ENCODE assay signal across 10 cellular contexts in the genomic region with DNA sequence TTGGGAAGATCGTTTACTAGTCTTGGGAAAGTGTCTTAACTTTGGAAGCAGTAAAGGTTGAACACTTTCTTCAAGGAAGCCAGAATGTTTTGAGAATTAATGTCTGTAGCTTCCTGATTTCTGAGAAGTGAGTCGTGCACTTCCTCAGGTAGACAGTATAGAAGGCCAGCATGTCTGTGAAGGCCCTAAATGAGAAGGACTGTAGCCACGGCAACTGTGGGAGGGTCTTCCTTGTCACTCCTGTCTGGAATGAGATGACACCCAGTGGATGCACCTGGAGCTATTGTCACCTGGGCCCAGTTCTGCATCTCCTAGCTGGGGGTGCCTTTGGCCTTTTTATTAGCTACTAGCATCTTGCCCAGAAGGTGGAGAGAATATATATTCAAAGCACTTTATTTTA. TPM values are rescaled to one million over a fixed set of nuclear protein-coding genes. Genes with fewer than 3 reads are reported as not detected.
A peak's percentile ranks its signal among the peaks of the same experiment; 100 is the strongest.
DNase-seq lines count a peak whose midpoint lies in the region; ATAC-seq, FAIRE-seq and TF ChIP-seq lines count a peak whose summit lies in the region.
"Had no signal": no experiment of that assay in that cellular context is flagged by ENCODE, and none has a peak within 500 bp of the region (broad histone marks: within the 10 kb centered on the region; RNA-seq: fewer than 3 reads in every experiment).

No MANE protein-coding gene starts in this region.

- peak overlapping the region; percentile 91 for H3K27ac Mint-ChIP-seq in activated CD4-positive, alpha-beta T cell treated with anti-CD3 and anti-CD28 coated beads for 36 hours

- peaks cover 81% of the 10 kb centered on the region for H4K20me1 ChIP-seq in Loucy (ENCODE audit: insufficient read depth, low read length, poor library complexity, severe bottlenecking)
- H4K20me1 ChIP-seq in GM12878 (ENCODE audit: control insufficient read depth, insufficient read depth) = peaks cover 2% of the 10 kb centered on the region; the same call in 1 of the 2 replicates

- in situ Hi-C loops in GM12878 (cut with MboI) = loop anchor here (10.0 to 25.0 kb wide), 3 partner anchors 265 to 1273 kb away; a partner anchor contains a TSS

- 16% methylated on average over 3 of the region's 3 CpGs for WGBS in GM12878 (ENCODE audit: insufficient coverage, insufficient replicate concordance, low lambda C conversion rate, missing lambda C conversion rate)

- H2AFZ ChIP-seq in Loucy (ENCODE audit: low read length) (no peak overlapping the region), GM12878 (ENCODE audit: control insufficient read depth, low read depth, low read length) (no peak overlapping the region)

- H3K36me3 ChIP-seq in Loucy (ENCODE audit: insufficient read depth, low read length) (peaks cover 4% of the 10 kb centered on the region; the same call in 1 of the 2 replicates), GM12878 (ENCODE audit: control insufficient read depth in 2 of 2, insufficient read depth in 2 of 2, low read length in 1 of 2) (peaks cover 3 to 24% of the 10 kb centered on the region in 2 experiments), neutrophil (peaks cover 15% of the 10 kb centered on the region)

- no peaks in the 10 kb centered on the region for H3K27me3 Mint-ChIP-seq in activated CD4-positive, alpha-beta T cell treated with anti-CD3 and anti-CD28 coated beads for 36 hours

- SMC1A ChIA-PET in GM12878 (lab: Charles Lee; ENCODE audit: uncharacterized antibody, unreplicated experiment) = interaction anchor here (1.4 to 2.2 kb wide), 3 partner anchors 8 to 13 kb away, joined by 5 to 13 read pairs (median 11); a partner anchor contains a TSS

- no peak for TF ChIP-seq EP300 in GM12878 (IDR thresholded peaks at IDR 0.05; ENCODE audit: borderline replicate concordance in 1 of 2, control insufficient read depth in 1 of 2, low read depth in 2 of 2, low read length in 2 of 2)

- H3K9ac ChIP-seq in Loucy (ENCODE audit: low read depth, low read length, poor library complexity, severe bottlenecking) (peak overlapping the region; percentile 31), GM12878 (ENCODE audit: control insufficient read depth, insufficient read depth, low read length) (no peak overlapping the region)

- RAD21 ChIA-PET in GM12878 (lab: Charles Lee; ENCODE audit: unreplicated experiment) = interaction anchor here (1.6 to 2.4 kb wide), 2 partner anchors 9 kb away, joined by 5 to 9 read pairs; a partner anchor contains a TSS

- H3K9me3 ChIP-seq in Loucy (ENCODE audit: insufficient read depth, low read depth, low read length) (no peaks in the 10 kb centered on the region), GM12878 (replicated peaks; ENCODE audit: control insufficient read depth, insufficient read depth, low read length) (no peaks in the 10 kb centered on the region), neutrophil (no peaks in the 10 kb centered on the region)
- H3K9me3 ChIP-seq: left ventricle myocardium inferior had no signal

- no peak for TF ChIP-seq CTCF in Loucy (conservative IDR thresholded peaks at IDR 0.05; ENCODE audit: low read length)
- TF ChIP-seq CTCF in GM12878 (IDR thresholded peaks at IDR 0.05 in 2 of 3, conservative IDR thresholded peaks at IDR 0.05 in 1 of 3; ENCODE audit: control insufficient read depth in 2 of 3, extremely low read depth in 1 of 3, insufficient read depth in 1 of 3, low read depth in 3 of 3, low read length in 3 of 3) = no peak
- no peak for TF ChIP-seq CTCF in neutrophil (IDR thresholded peaks at IDR 0.05)

- ATAC-seq in activated CD4-positive, alpha-beta T cell treated with anti-CD3 and anti-CD28 coated beads for 36 hours = peak; percentile 33
- ATAC-seq in GM12878 = peak; percentile 13; the same call in 1 of the 3 replicates
- ATAC-seq in HG03135 (IDR thresholded peaks at IDR 0.05; ENCODE audit: unreplicated experiment) = no peak
- ATAC-seq in GM21737 (IDR thresholded peaks at IDR 0.05; ENCODE audit: unreplicated experiment) = no peak
- no peak for ATAC-seq in HG03139 (IDR thresholded peaks at IDR 0.05; ENCODE audit: unreplicated experiment)

- peak overlapping the region; percentile 91 for H3K4me3 ChIP-seq in Loucy (ENCODE audit: low read length, poor library complexity, severe bottlenecking)
- H3K4me3 ChIP-seq in GM12878 = no peak overlapping the region
- H3K4me3 ChIP-seq in neutrophil (ENCODE audit: low read depth in 1 of 2, low read length in 1 of 2) = no peak overlapping the region
- H3K4me3 ChIP-seq: left ventricle myocardium inferior had no signal

- H3K27me3 ChIP-seq in Loucy (ENCODE audit: insufficient read depth, low read length, poor library complexity, severe bottlenecking) (no peaks in the 10 kb centered on the region), GM12878 (replicated peaks in 1 of 2; ENCODE audit: control insufficient read depth in 2 of 2, insufficient read depth in 2 of 2, low read length in 1 of 2) (no peaks in the 10 kb centered on the region), neutrophil (no peaks in the 10 kb centered on the region)

- POLR2A ChIA-PET in activated CD4-positive, alpha-beta T cell treated with anti-CD3 and anti-CD28 coated beads for 36 hours (lab: Charles Lee) = interaction anchor here (3.3 kb wide), 1 partner anchor 8 kb away, joined by 23 read pairs; a partner anchor contains a TSS
- POLR2A ChIA-PET in GM12878 (lab: Charles Lee) = no interaction called here

- H3K9me2 ChIP-seq in Loucy (replicated peaks; ENCODE audit: low read depth, low read length) = no peaks in the 10 kb centered on the region

- no peak for FAIRE-seq in GM12878 (lab: Jason Lieb, UNC)

- peaks cover 61% of the 10 kb centered on the region for H3K4me1 ChIP-seq in Loucy (ENCODE audit: insufficient read depth, low read length, poor library complexity, severe bottlenecking)
- H3K4me1 ChIP-seq in GM12878 (ENCODE audit: control insufficient read depth, insufficient read depth, low read length) = peaks cover 13% of the 10 kb centered on the region
- H3K4me1 ChIP-seq in neutrophil (ENCODE audit: control insufficient read depth in 1 of 2, insufficient read depth in 1 of 2, low read depth in 1 of 2, low read length in 1 of 2) = peaks cover 8 to 14% of the 10 kb centered on the region in 2 experiments

- peak overlapping the region; percentile 55 for H3K4me3 Mint-ChIP-seq in activated CD4-positive, alpha-beta T cell treated with anti-CD3 and anti-CD28 coated beads for 36 hours

- intact Hi-C loops in activated CD4-positive, alpha-beta T cell treated with anti-CD3 and anti-CD28 coated beads for 36 hours (cut with DNase I, micrococcal nuclease) = no loop called here
- intact Hi-C loops in GM12878 (cut with micrococcal nuclease; ENCODE audit: unreplicated experiment) = loop anchor here (10.0 kb wide), 3 partner anchors 325 to 375 kb away; a partner anchor contains a TSS

- H3K4me1 Mint-ChIP-seq in activated CD4-positive, alpha-beta T cell treated with anti-CD3 and anti-CD28 coated beads for 36 hours = peaks cover 84% of the 10 kb centered on the region

- peak; percentile 38 for DNase-seq in activated CD4-positive, alpha-beta T cell treated with anti-CD3 and anti-CD28 coated beads for 36 hours
- DNase-seq in activated CD4-positive, alpha-beta T cell treated with anti-CD3 and anti-CD28 coated beads, Interleukin-2, amount 50 U/mL, for 1 hour = no peak
- no peak for DNase-seq in GM12878 (ENCODE audit: low read depth, low spot score)
- DNase-seq: left ventricle myocardium inferior, NCI-H1694 treated with DMSO at 0.1 percent for 48 hours had no signal

- H3K4me2 ChIP-seq in Loucy (ENCODE audit: low read depth, low read length, poor library complexity, severe bottlenecking) = peak overlapping the region; percentile 95
- no peak overlapping the region for H3K4me2 ChIP-seq in GM12878 (ENCODE audit: control insufficient read depth, insufficient read depth)

- no peaks in the 10 kb centered on the region for H3K9me3 Mint-ChIP-seq in activated CD4-positive, alpha-beta T cell treated with anti-CD3 and anti-CD28 coated beads for 36 hours (ENCODE audit: low read depth)

- H3K27ac ChIP-seq in GM12878 (ENCODE audit: control insufficient read depth, insufficient read depth) (no peak overlapping the region), neutrophil (peak overlapping the region; percentile 53)
- H3K27ac ChIP-seq: left ventricle myocardium inferior had no signal

- H3K79me2 ChIP-seq in Loucy (ENCODE audit: insufficient read depth, low read length) = peaks cover 95% of the 10 kb centered on the region
- H3K79me2 ChIP-seq in GM12878 (ENCODE audit: control insufficient read depth, insufficient read depth, low read length) = peaks cover 77% of the 10 kb centered on the region

- no peak for TF ChIP-seq RAD21 in GM12878 (IDR thresholded peaks at IDR 0.05; ENCODE audit: insufficient read depth, low read depth, low read length)

- peaks cover 41% of the 10 kb centered on the region for H3K36me3 Mint-ChIP-seq in activated CD4-positive, alpha-beta T cell treated with anti-CD3 and anti-CD28 coated beads for 36 hours (ENCODE audit: low read depth)

- no peaks in the 10 kb centered on the region; the same call in 1 of the 2 replicates for H3F3A ChIP-seq in Loucy (ENCODE audit: low read depth)

- TF ChIP-seq POLR2A in GM12878 (IDR thresholded peaks at IDR 0.05; ENCODE audit: low read depth, low read length) = no peak

- CTCF ChIA-PET in activated CD4-positive, alpha-beta T cell treated with anti-CD3 and anti-CD28 coated beads for 36 hours (lab: Charles Lee) = interaction anchor here (0.6 to 1.7 kb wide), 7 partner anchors 9 to 1274 kb away, joined by 3 to 20 read pairs (median 3); a partner anchor contains a TSS
- CTCF ChIA-PET in GM12878 (lab: Yijun Ruan, JAX) = interaction anchor here (0.8 to 3.1 kb wide), 5 partner anchors 8 to 425 kb away, joined by 3 to 11 read pairs (median 8); a partner anchor contains a TSS

- TSS peak; percentile 5 for BruUV-seq in GM12878 (replicated peaks; lab: Mats Ljungman, UMichigan)

RNA-seq across cellular contexts. Expression of a gene that starts 8.8 kb away (rescaled TPM):
- 100 to 1,000 TPM; 101 to 110 TPM for total RNA-seq in activated CD4-positive, alpha-beta T cell treated with anti-CD3 and anti-CD28 coated beads for 36 hours
- 111 and 113 TPM in 2 replicates for total RNA-seq in GM12878 (2013; cell fraction: nucleolus; rRNA removed)
- total RNA-seq in GM12878 (2014; rRNA removed) = 18.7 and 22.8 TPM in 2 replicates
- 21.7 and 22.4 TPM in 2 replicates for total RNA-seq in GM12878 (2014; rRNA removed; fragmentation: Illumina TruSeq; extraction: Trizol)
- 44.9 and 49.4 TPM in 2 replicates for total RNA-seq in GM12878 (2021)
- 36.0 TPM for polyA plus RNA-seq in GM12878 (2011; ENCODE audit: low read depth)
- polyA plus RNA-seq in GM12878 (2011; rRNA removed) = 66.6 and 83.2 TPM in 2 replicates
- 46.1 and 49.4 TPM in 2 replicates for polyA plus RNA-seq in GM12878 (2011; cell fraction: cytosol; rRNA removed)
- 110 and 121 TPM in 2 replicates for polyA plus RNA-seq in GM12878 (2011; cell fraction: nucleus; rRNA removed)
- polyA plus RNA-seq in GM12878 (2012) = 51.8 and 60.4 TPM in 2 replicates
- polyA plus RNA-seq in GM12878 (2014; fragmentation: Illumina TruSeq; extraction: Trizol) = 54.4 and 66.8 TPM in 2 replicates
- polyA plus RNA-seq in GM12878 (2014; fragmentation: Nextera tagmentation; extraction: Ambion mirVana) = 10 to 100 TPM in 1 of 2 experiments, 1 to 10 TPM in 1; 6.3 to 11.1 TPM
- 64.3 and 68.4 TPM in 2 replicates for polyA plus RNA-seq in GM12878 (2014; rRNA removed)
- 10 to 100 TPM; 34.9 to 36.7 TPM for polyA plus RNA-seq in GM12878 (2016; fragmentation: Nextera tagmentation; extraction: Ambion mirVana)
- 24.7 and 43.2 TPM in 2 replicates for polyA minus RNA-seq in GM12878 (2011; rRNA and poly(A)+ RNA removed)
- 8.6 and 18.4 TPM in 2 replicates for polyA minus RNA-seq in GM12878 (2011; cell fraction: cytosol; rRNA and poly(A)+ RNA removed)
- 21.6 and 32.1 TPM in 2 replicates for polyA minus RNA-seq in GM12878 (2011; cell fraction: nucleus; rRNA and poly(A)+ RNA removed)

RNA-seq across cellular contexts. Expression of a gene that starts 32.8 kb away (rescaled TPM):
- total RNA-seq in activated CD4-positive, alpha-beta T cell treated with anti-CD3 and anti-CD28 coated beads for 36 hours = 10 to 100 TPM; 13.6 to 15.2 TPM
- total RNA-seq in GM12878 (2013; cell fraction: nucleolus; rRNA removed) = 28.9 and 36.2 TPM in 2 replicates
- 12.2 and 14.1 TPM in 2 replicates for total RNA-seq in GM12878 (2014; rRNA removed)
- total RNA-seq in GM12878 (2014; rRNA removed; fragmentation: Illumina TruSeq; extraction: Trizol) = 8.0 and 9.0 TPM in 2 replicates
- 19.5 and 21.3 TPM in 2 replicates for total RNA-seq in GM12878 (2021)
- polyA plus RNA-seq in GM12878 (2011; ENCODE audit: low read depth) = 8.5 TPM
- polyA plus RNA-seq in GM12878 (2011; rRNA removed) = 1.8 and 3.1 TPM in 2 replicates
- polyA plus RNA-seq in GM12878 (2011; cell fraction: cytosol; rRNA removed) = 2.6 and 4.7 TPM in 2 replicates
- polyA plus RNA-seq in GM12878 (2011; cell fraction: nucleus; rRNA removed) = 94.4 and 121 TPM in 2 replicates
- polyA plus RNA-seq in GM12878 (2012) = 24.8 and 27.2 TPM in 2 replicates
- 1.6 and 6.1 TPM in 2 replicates for polyA plus RNA-seq in GM12878 (2014; fragmentation: Illumina TruSeq; extraction: Trizol)
- polyA plus RNA-seq in GM12878 (2014; fragmentation: Nextera tagmentation; extraction: Ambion mirVana) = under 1 TPM; 0.08 to 0.80 TPM
- polyA plus RNA-seq in GM12878 (2014; rRNA removed) = 20.0 and 23.1 TPM in 2 replicates
- polyA plus RNA-seq in GM12878 (2016; fragmentation: Nextera tagmentation; extraction: Ambion mirVana) = 10 to 100 TPM; 11.4 to 13.1 TPM
- 0.88 and 3.5 TPM in 2 replicates for polyA minus RNA-seq in GM12878 (2011; rRNA and poly(A)+ RNA removed)
- polyA minus RNA-seq in GM12878 (2011; cell fraction: cytosol; rRNA and poly(A)+ RNA removed) = 1.6 and 3.2 TPM in 2 replicates
- polyA minus RNA-seq in GM12878 (2011; cell fraction: nucleus; rRNA and poly(A)+ RNA removed) = 11.4 and 21.0 TPM in 2 replicates

Comparison
In these comparisons a context has a peak if more than half of its experiments do, and no peak if none do; other contexts are left out.
1. ATAC-seq: peak in activated CD4-positive, alpha-beta T cell treated with anti-CD3 and anti-CD28 coated beads for 36 hours (single experiment) and GM12878 (single experiment); none in HG03135 (single experiment), GM21737 (single experiment) and HG03139 (single experiment).